Comparison of ENCODE assay signal across 29 cellular contexts in the genomic region with DNA sequence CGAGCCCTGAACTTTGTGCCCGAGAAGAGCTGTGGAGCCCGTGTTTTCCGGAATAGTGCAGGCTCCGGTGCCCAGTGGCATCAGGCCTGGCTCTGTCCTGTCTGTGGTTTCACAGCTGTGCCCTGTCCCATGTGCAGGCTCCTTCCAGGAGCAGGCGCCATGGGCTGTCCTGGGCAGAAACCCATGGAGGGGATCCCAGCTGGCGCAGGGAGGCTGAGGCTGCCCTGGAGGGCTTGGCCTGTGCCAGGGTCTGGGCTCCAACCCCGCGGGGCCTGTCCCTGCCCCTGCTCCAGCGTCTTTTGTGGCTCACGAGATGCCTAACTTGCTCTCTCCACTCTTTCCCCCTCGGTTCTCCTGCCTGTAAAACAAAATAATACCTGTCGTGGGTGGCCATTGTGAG. TPM values are rescaled to one million over a fixed set of nuclear protein-coding genes. Genes with fewer than 3 reads are reported as not detected.
"Had no signal": no experiment of that assay in that cellular context is flagged by ENCODE, and none has a peak within 500 bp of the region (broad histone marks: within the 10 kb centered on the region; RNA-seq: fewer than 3 reads in every experiment).

No MANE protein-coding gene starts in this region.

- H3K36me3 ChIP-seq: brain microvascular endothelial cell, SJCRH30 had no signal

- DNase-seq: activated CD4-positive, alpha-beta memory T cell treated with anti-CD3 and anti-CD28 coated beads for 36 hours; activated CD4-positive, alpha-beta T cell treated with anti-CD3 and anti-CD28 coated beads, Interleukin-2, amount 10 ng/mL, durations not matched to agents 7 days and 5 days; activated CD4-positive, CD25-positive, alpha-beta regulatory T cell; activated CD8-positive, alpha-beta memory T cell treated with anti-CD3 and anti-CD28 coated beads for 24 hours; activated gamma-delta T cell; activated naive CD4-positive, alpha-beta T cell treated with anti-CD3 and anti-CD28 coated beads for 36 hours; activated T-cell treated with anti-CD3 and anti-CD28 coated beads, Interleukin-2, amount 50 U/mL, for 4 hours; brain microvascular endothelial cell; Kasumi-1; NCI-H1092; NCI-H1417 treated with DMSO at 0.1 percent for 48 hours; NCI-H1694; NCI-H2029; NCI-H2107; NCI-H2171 treated with DMSO at 0.1 percent for 48 hours; NCI-H226; NCI-H526; NCI-H774; SJCRH30; SK-N-SH; T-helper 1 cell had no signal

- FAIRE-seq: K562 had no signal

- H3K27me3 ChIP-seq: SJCRH30 had no signal

- H3K4me3 ChIP-seq: K562, SJCRH30 had no signal

- H3K9me3 Mint-ChIP-seq: activated CD4-positive, alpha-beta memory T cell treated with anti-CD3 and anti-CD28 coated beads for 36 hours; activated CD4-positive, alpha-beta T cell treated with anti-CD3 and anti-CD28 coated beads, Interleukin-2, amount 10 ng/mL, durations not matched to agents 7 days and 5 days; activated naive CD4-positive, alpha-beta T cell treated with anti-CD3 and anti-CD28 coated beads for 36 hours; activated T-cell treated with anti-CD3 and anti-CD28 coated beads, Interleukin-2, amount 50 U/mL, for 4 hours had no signal

- H3K4me1 ChIP-seq: SJCRH30 had no signal

- H3K27me3 Mint-ChIP-seq: activated CD4-positive, alpha-beta memory T cell treated with anti-CD3 and anti-CD28 coated beads for 36 hours; activated CD4-positive, alpha-beta T cell treated with anti-CD3 and anti-CD28 coated beads, Interleukin-2, amount 10 ng/mL, durations not matched to agents 7 days and 5 days; activated naive CD8-positive, alpha-beta T cell had no signal

- H3K9me2 ChIP-seq: SK-N-SH had no signal

- H3K36me3 Mint-ChIP-seq: activated CD4-positive, alpha-beta memory T cell treated with anti-CD3 and anti-CD28 coated beads for 36 hours; activated naive CD8-positive, alpha-beta T cell had no signal

- H3K27ac ChIP-seq: brain microvascular endothelial cell, SJCRH30, VCaP had no signal

- H3K27ac Mint-ChIP-seq: activated CD4-positive, alpha-beta memory T cell treated with anti-CD3 and anti-CD28 coated beads for 36 hours; activated CD4-positive, alpha-beta T cell treated with anti-CD3 and anti-CD28 coated beads, Interleukin-2, amount 10 ng/mL, durations not matched to agents 7 days and 5 days; activated naive CD4-positive, alpha-beta T cell treated with anti-CD3 and anti-CD28 coated beads for 36 hours; activated naive CD8-positive, alpha-beta T cell had no signal

- ATAC-seq: activated T-cell treated with anti-CD3 and anti-CD28 coated beads, Interleukin-2, amount 50 U/mL, for 4 hours; K562; Panc1; Right ventricle myocardium inferior had no signal

- H3K9ac ChIP-seq: SK-N-SH had no signal

- H3K4me3 Mint-ChIP-seq: activated CD4-positive, alpha-beta memory T cell treated with anti-CD3 and anti-CD28 coated beads for 36 hours; activated CD4-positive, alpha-beta T cell treated with anti-CD3 and anti-CD28 coated beads, Interleukin-2, amount 10 ng/mL, durations not matched to agents 7 days and 5 days; activated naive CD4-positive, alpha-beta T cell treated with anti-CD3 and anti-CD28 coated beads for 36 hours; activated naive CD8-positive, alpha-beta T cell; activated T-cell treated with anti-CD3 and anti-CD28 coated beads, Interleukin-2, amount 50 U/mL, for 4 hours had no signal

- H3K9me3 ChIP-seq: SJCRH30, SK-N-SH had no signal

- H3K4me2 ChIP-seq: SK-N-SH had no signal

RNA-seq across cellular contexts. Expression of gene CRHR2, which starts 23.3 kb away (rescaled TPM):
- total RNA-seq: activated CD4-positive, alpha-beta T cell treated with anti-CD3 and anti-CD28 coated beads, Interleukin-2, amount 10 ng/mL, durations not matched to agents 7 days and 5 days; activated naive CD4-positive, alpha-beta T cell treated with anti-CD3 and anti-CD28 coated beads for 36 hours; activated T-cell treated with anti-CD3 and anti-CD28 coated beads, Interleukin-2, amount 50 U/mL, for 4 hours; K562; NCI-H460; OCI-LY7; SJCRH30; T-helper 2 cell treated with Interferon-gamma antibody and Interleukin-4, amounts not matched to agents 100 ng/mL and 5 ng/mL, for 36 hours had no signal
- polyA plus RNA-seq: K562, SK-N-SH had no signal

RNA-seq across cellular contexts. Expression of gene INMT, which starts 46.3 kb away (rescaled TPM):
- total RNA-seq: activated CD4-positive, alpha-beta memory T cell treated with anti-CD3 and anti-CD28 coated beads for 36 hours; NCI-H460 had no signal
- polyA plus RNA-seq: K562, SK-N-SH had no signal
